ENCODE assay signal across 14 cellular contexts in genomic region chr14:34302654-34303053, GRCh38.
A peak's percentile ranks its signal among the peaks of the same experiment; 100 is the strongest.
DNase-seq lines count a peak whose midpoint lies in the region; ATAC-seq and TF ChIP-seq lines count a peak whose summit lies in the region.
"Had no signal": no experiment of that assay in that cellular context is flagged by ENCODE, and none has a peak within 500 bp of the region (broad histone marks: within the 10 kb centered on the region; RNA-seq: fewer than 3 reads in every experiment).

No MANE protein-coding gene starts in this region.

- peak overlapping the region; percentile 50 for H3K27ac Mint-ChIP-seq in nephron progenitor cell
- H3K27ac Mint-ChIP-seq: activated CD8-positive, alpha-beta T cell treated with anti-CD3 and anti-CD28 coated beads, Interleukin-2, amount 10 ng/mL, durations not matched to agents 7 days and 5 days; activated T-helper 17 cell treated with anti-CD3 and anti-CD28 coated beads, Interleukin-2, amount 50 U/mL, for 72 hours had no signal

- no peak for ATAC-seq in GM21528 (IDR thresholded peaks at IDR 0.05; ENCODE audit: low FRiP score, unreplicated experiment)
- ATAC-seq: activated CD8-positive, alpha-beta T cell treated with anti-CD3 and anti-CD28 coated beads, Interleukin-2, amount 10 ng/mL, durations not matched to agents 7 days and 5 days; activated T-helper 17 cell treated with anti-CD3 and anti-CD28 coated beads, Interleukin-2, amount 50 U/mL, for 72 hours had no signal

- peaks cover 3% of the 10 kb centered on the region for H3K27me3 Mint-ChIP-seq in nephron progenitor cell (ENCODE audit: low read depth, poor library complexity)

- POLR2A ChIA-PET in HEK293T (lab: Yijun Ruan, JAX) = no interaction called here

- H3K9me3 Mint-ChIP-seq in nephron progenitor cell = peaks cover 18% of the 10 kb centered on the region
- H3K9me3 Mint-ChIP-seq: activated T-helper 17 cell treated with anti-CD3 and anti-CD28 coated beads, Interleukin-2, amount 50 U/mL, for 72 hours had no signal

- no peak overlapping the region for H3K4me3 Mint-ChIP-seq in nephron progenitor cell
- H3K4me3 Mint-ChIP-seq: activated CD8-positive, alpha-beta T cell treated with anti-CD3 and anti-CD28 coated beads, Interleukin-2, amount 10 ng/mL, durations not matched to agents 7 days and 5 days; activated T-helper 17 cell treated with anti-CD3 and anti-CD28 coated beads, Interleukin-2, amount 50 U/mL, for 72 hours had no signal

- DNase-seq in DMS79 treated with DMSO at 0.1 percent for 48 hours (lab: John Stamatoyannopoulos, UW) = peak; percentile 77
- peak; percentile 97 for DNase-seq in NCI-H2107 treated with DMSO at 0.1 percent for 48 hours (lab: John Stamatoyannopoulos, UW; ENCODE audit: unreplicated experiment)
- peak; percentile 22 for DNase-seq in cerebellar cortex (ENCODE audit: low spot score)
- no peak for DNase-seq in nephron progenitor cell
- no peak for DNase-seq in iPS-NIHi7 (ENCODE audit: extremely low spot score)
- DNase-seq in NCI-H2081 treated with DMSO at 0.1 percent for 48 hours (lab: John Stamatoyannopoulos, UW) = no peak
- no peak for DNase-seq in HEK293T (ENCODE audit: extremely low spot score)
- DNase-seq: activated CD8-positive, alpha-beta T cell treated with anti-CD3 and anti-CD28 coated beads, Interleukin-2, amount 10 ng/mL, durations not matched to agents 7 days and 5 days; IMR-90; ovary; Peyer's patch; stomach had no signal

- H3K36me3 Mint-ChIP-seq in nephron progenitor cell (ENCODE audit: low read depth) = peaks cover 15% of the 10 kb centered on the region

- peaks cover 46% of the 10 kb centered on the region for H3K4me1 Mint-ChIP-seq in nephron progenitor cell
- H3K4me1 Mint-ChIP-seq: activated T-helper 17 cell treated with anti-CD3 and anti-CD28 coated beads, Interleukin-2, amount 50 U/mL, for 72 hours had no signal

- CTCF ChIA-PET in HEK293T (lab: Yijun Ruan, JAX) = interaction anchor here (0.6 to 2.5 kb wide), 3 partner anchors 86 to 1473 kb away, joined by 4 to 10 read pairs (median 5); no protein-coding TSS in a partner anchor

- no peak for TF ChIP-seq CTCF in nephron progenitor cell (IDR thresholded peaks at IDR 0.05)

TF ChIP-seq in HEK293T, 16 proteins besides CTCF, POLR2A, EP300 and RAD21:
- no peak for TF ChIP-seq FOXK2 (IDR thresholded peaks at IDR 0.05)
- TF ChIP-seq FOXM1 (IDR thresholded peaks at IDR 0.05; ENCODE audit: borderline replicate concordance) = no peak
- no peak for TF ChIP-seq ELF4 (IDR thresholded peaks at IDR 0.05)
- TF ChIP-seq ZNF384 (IDR thresholded peaks at IDR 0.05) = no peak
- no peak for TF ChIP-seq BHLHE40 (IDR thresholded peaks at IDR 0.05; ENCODE audit: borderline replicate concordance)
- TF ChIP-seq TARDBP (IDR thresholded peaks at IDR 0.05) = no peak
- no peak for TF ChIP-seq L3MBTL2 (conservative IDR thresholded peaks at IDR 0.05)
- no peak for TF ChIP-seq FOXA1 (IDR thresholded peaks at IDR 0.05)
- TF ChIP-seq NFRKB (IDR thresholded peaks at IDR 0.05) = no peak
- no peak for TF ChIP-seq CTBP1 (IDR thresholded peaks at IDR 0.05; ENCODE audit: borderline replicate concordance)
- TF ChIP-seq PKNOX1 (IDR thresholded peaks at IDR 0.05) = no peak
- no peak for TF ChIP-seq ARNT (IDR thresholded peaks at IDR 0.05)
- TF ChIP-seq SUZ12 (IDR thresholded peaks at IDR 0.05) = no peak
- no peak for TF ChIP-seq LEF1 (IDR thresholded peaks at IDR 0.05; ENCODE audit: borderline replicate concordance)
TF ChIP-seq in HEK293T: peak in this region for 0.

Comparison
In these comparisons a context has a peak if more than half of its experiments do, and no peak if none do; other contexts are left out.
1. DNase-seq: peak in DMS79 treated with DMSO at 0.1 percent for 48 hours (single experiment), NCI-H2107 treated with DMSO at 0.1 percent for 48 hours (single experiment) and cerebellar cortex (single experiment); none in nephron progenitor cell (single experiment), iPS-NIHi7 (single experiment), NCI-H2081 treated with DMSO at 0.1 percent for 48 hours (single experiment) and HEK293T (single experiment).